ENCODE assay signal across 30 cellular contexts in the genomic region with DNA sequence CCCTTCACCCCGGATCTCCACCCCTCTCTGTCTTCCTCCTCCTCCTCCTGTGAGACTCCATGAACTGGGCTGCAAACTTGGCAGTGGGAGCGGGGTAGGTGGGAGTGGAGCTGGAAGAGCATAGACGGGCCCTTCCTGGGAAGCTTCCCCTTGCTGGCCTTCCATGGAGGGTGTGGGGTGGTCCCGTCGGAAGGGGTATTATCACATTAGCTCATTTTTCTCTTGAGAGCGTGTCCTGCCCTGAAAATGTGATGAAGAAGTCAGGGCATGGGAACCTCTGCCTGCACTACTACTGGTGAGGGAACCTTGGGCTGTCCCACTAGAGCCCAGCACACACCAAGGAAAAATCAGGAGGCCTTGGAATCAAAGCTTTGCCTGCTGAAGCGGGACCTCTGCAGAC.
DNase-seq lines count a peak whose midpoint lies in the region; ATAC-seq and TF ChIP-seq lines count a peak whose summit lies in the region.
"Had no signal": no experiment of that assay in that cellular context is flagged by ENCODE, and none has a peak within 500 bp of the region (broad histone marks: within the 10 kb centered on the region; RNA-seq: fewer than 3 reads in every experiment).

No MANE protein-coding gene starts in this region.

- H3K27ac Mint-ChIP-seq in activated naive CD4-positive, alpha-beta T cell treated with anti-CD3 and anti-CD28 coated beads, Interleukin-2, amount 10 ng/mL, durations not matched to agents 7 days and 5 days = no peak overlapping the region
- H3K27ac Mint-ChIP-seq: activated CD4-positive, alpha-beta memory T cell treated with anti-CD3 and anti-CD28 coated beads for 36 hours; activated naive CD4-positive, alpha-beta T cell treated with anti-CD3 and anti-CD28 coated beads, Interleukin-2, amount 50 U/mL, for 24 hours; activated T-helper 1 cell treated with anti-CD3 and anti-CD28 coated beads, Interleukin-12 subunit alpha, Interleukin-12 subunit beta, Interleukin-2, Interleukin-4 antibody, amounts not matched to agents 30 ng/mL and 10 ng/mL and 1 ng/mL, durations not matched to agents 14 hours and 24 hours and 36 hours; dendritic cell treated with granulocyte-macrophage colony-stimulating factor and Interleukin-4, amounts not matched to agents 40 ng/mL and 50 ng/mL, for 4 days; endodermal cell; natural killer cell treated with Interleukin-12 subunit alpha and Interleukin-12 subunit beta and Interleukin-15 and Interleukin-18, amount 100 ng/mL, for 72 hours; T-helper 1 cell treated with Interleukin-12 subunit alpha and Interleukin-12 subunit beta and Interleukin-4 antibody, amounts not matched to agents 30 μg/mL and 1 μg/mL, for 36 hours had no signal

- no peak for TF ChIP-seq POLR2A in vagina (IDR thresholded peaks at IDR 0.05)
- TF ChIP-seq POLR2A in prostate gland (IDR thresholded peaks at IDR 0.05) = no peak

- 87% methylated on average over 7 of the region's 7 CpGs for WGBS in prostate gland

- peak; percentile 4 for ATAC-seq in left ventricle myocardium superior
- ATAC-seq: K562; natural killer cell treated with Interleukin-12 subunit alpha and Interleukin-12 subunit beta and Interleukin-15 and Interleukin-18, amount 100 ng/mL, for 72 hours; pancreas had no signal

- H3K4me1 ChIP-seq in rectal smooth muscle tissue (ENCODE audit: control insufficient read depth, insufficient read depth, low read length) (peaks cover 35% of the 10 kb centered on the region), vagina (peaks cover 18% of the 10 kb centered on the region), prostate gland (replicated peaks) (no peaks in the 10 kb centered on the region)
- H3K4me1 ChIP-seq: pancreas, thyroid gland had no signal

- no peak overlapping the region for H3K9ac ChIP-seq in rectal smooth muscle tissue (ENCODE audit: low read length)

- H3K27me3 Mint-ChIP-seq in activated naive CD4-positive, alpha-beta T cell treated with anti-CD3 and anti-CD28 coated beads, Interleukin-2, amount 10 ng/mL, durations not matched to agents 7 days and 5 days = no peaks in the 10 kb centered on the region
- H3K27me3 Mint-ChIP-seq: activated naive CD4-positive, alpha-beta T cell treated with anti-CD3 and anti-CD28 coated beads, Interleukin-2, amount 50 U/mL, for 24 hours; dendritic cell treated with granulocyte-macrophage colony-stimulating factor and Interleukin-4, amounts not matched to agents 40 ng/mL and 50 ng/mL, for 4 days had no signal

- H3K4me3 ChIP-seq in coronary artery (no peak overlapping the region), rectal smooth muscle tissue (ENCODE audit: low read length) (no peak overlapping the region), vagina (no peak overlapping the region), prostate gland (no peak overlapping the region)
- H3K4me3 ChIP-seq: K562, lung, pancreas, SK-N-MC, thyroid gland had no signal

- DNase-seq in coronary artery (ENCODE audit: low spot score) (no peak), left ventricle myocardium superior (no peak), vagina (ENCODE audit: extremely low spot score in 2 of 2) (no peak), SKM-1 (lab: John Stamatoyannopoulos, UW; ENCODE audit: unreplicated experiment) (no peak), prostate gland (ENCODE audit: low spot score) (no peak)
- DNase-seq in activated naive CD4-positive, alpha-beta T cell treated with anti-CD3 and anti-CD28 coated beads, Interleukin-2, amount 10 ng/mL, durations not matched to agents 7 days and 5 days = no peak
- DNase-seq: activated CD4-positive, alpha-beta memory T cell treated with anti-CD3 and anti-CD28 coated beads for 36 hours; activated CD4-positive, CD25-positive, alpha-beta regulatory T cell treated with anti-CD3 and anti-CD28 coated beads, Interleukin-2, amount 50 U/mL, for 72 hours; activated CD8-positive, alpha-beta memory T cell treated with anti-CD3 and anti-CD28 coated beads, Interleukin-2, amount 50 U/mL, for 4 hours; caudate nucleus; DND-41; endodermal cell; H9; islet precursor cell; NCI-H1105 treated with DMSO at 0.1 percent for 48 hours; NCI-H2029; RPMI8226; stimulated activated naive CD4-positive, alpha-beta T cell; thyroid gland had no signal

- TF ChIP-seq CTCF in coronary artery (IDR thresholded peaks at IDR 0.05) = no peak
- no peak for TF ChIP-seq CTCF in vagina (IDR thresholded peaks at IDR 0.05)
- no peak for TF ChIP-seq CTCF in prostate gland (IDR thresholded peaks at IDR 0.05)

- no peaks in the 10 kb centered on the region for H3K9me3 ChIP-seq in vagina
- no peaks in the 10 kb centered on the region for H3K9me3 ChIP-seq in prostate gland
- H3K9me3 ChIP-seq: pancreas, thyroid gland had no signal

- H3K27ac ChIP-seq in coronary artery (peak overlapping the region; percentile 80 to 90), rectal smooth muscle tissue (ENCODE audit: low read depth, low read length) (peak overlapping the region; percentile 78), vagina (peak overlapping the region; percentile 60), prostate gland (no peak overlapping the region)
- H3K27ac ChIP-seq: C4-2B, pancreas, SK-N-MC, thyroid gland had no signal

- intact Hi-C loops in left ventricle myocardium superior (cut with micrococcal nuclease) (no loop called here), vagina (cut with DNase I) (no loop called here), prostate gland (cut with DNase I) (no loop called here)

- H3K36me3 ChIP-seq in rectal smooth muscle tissue (ENCODE audit: control insufficient read depth, insufficient read depth, low read length) (no peaks in the 10 kb centered on the region), vagina (no peaks in the 10 kb centered on the region), prostate gland (no peaks in the 10 kb centered on the region)
- H3K36me3 ChIP-seq: pancreas, thyroid gland had no signal

- H3K4me1 Mint-ChIP-seq in activated naive CD4-positive, alpha-beta T cell treated with anti-CD3 and anti-CD28 coated beads, Interleukin-2, amount 10 ng/mL, durations not matched to agents 7 days and 5 days = no peaks in the 10 kb centered on the region
- H3K4me1 Mint-ChIP-seq: activated naive CD4-positive, alpha-beta T cell treated with anti-CD3 and anti-CD28 coated beads, Interleukin-2, amount 50 U/mL, for 24 hours; endodermal cell had no signal

- no peaks in the 10 kb centered on the region for H3K36me3 Mint-ChIP-seq in activated naive CD4-positive, alpha-beta T cell treated with anti-CD3 and anti-CD28 coated beads, Interleukin-2, amount 10 ng/mL, durations not matched to agents 7 days and 5 days
- H3K36me3 Mint-ChIP-seq: activated CD4-positive, alpha-beta memory T cell treated with anti-CD3 and anti-CD28 coated beads for 36 hours; activated naive CD4-positive, alpha-beta T cell treated with anti-CD3 and anti-CD28 coated beads, Interleukin-2, amount 50 U/mL, for 24 hours; natural killer cell treated with Interleukin-12 subunit alpha and Interleukin-12 subunit beta and Interleukin-15 and Interleukin-18, amount 100 ng/mL, for 72 hours had no signal

- H3K9me3 Mint-ChIP-seq in activated naive CD4-positive, alpha-beta T cell treated with anti-CD3 and anti-CD28 coated beads, Interleukin-2, amount 10 ng/mL, durations not matched to agents 7 days and 5 days = no peaks in the 10 kb centered on the region
- H3K9me3 Mint-ChIP-seq: activated CD4-positive, alpha-beta memory T cell treated with anti-CD3 and anti-CD28 coated beads for 36 hours; activated naive CD4-positive, alpha-beta T cell treated with anti-CD3 and anti-CD28 coated beads, Interleukin-2, amount 50 U/mL, for 24 hours; activated T-helper 1 cell treated with anti-CD3 and anti-CD28 coated beads, Interleukin-12 subunit alpha, Interleukin-12 subunit beta, Interleukin-2, Interleukin-4 antibody, amounts not matched to agents 30 ng/mL and 10 ng/mL and 1 ng/mL, durations not matched to agents 14 hours and 24 hours and 36 hours; dendritic cell treated with granulocyte-macrophage colony-stimulating factor and Interleukin-4, amounts not matched to agents 40 ng/mL and 50 ng/mL, for 4 days; endodermal cell; H9; natural killer cell treated with Interleukin-12 subunit alpha and Interleukin-12 subunit beta and Interleukin-15 and Interleukin-18, amount 100 ng/mL, for 72 hours; T-helper 1 cell treated with Interleukin-12 subunit alpha and Interleukin-12 subunit beta and Interleukin-4 antibody, amounts not matched to agents 30 μg/mL and 1 μg/mL, for 36 hours had no signal

- H3K27me3 ChIP-seq in rectal smooth muscle tissue (ENCODE audit: control insufficient read depth, insufficient read depth, low read length) (no peaks in the 10 kb centered on the region), vagina (no peaks in the 10 kb centered on the region), prostate gland (replicated peaks; ENCODE audit: insufficient read depth) (no peaks in the 10 kb centered on the region)
- H3K27me3 ChIP-seq: pancreas, thyroid gland had no signal

- CTCF ChIA-PET in activated naive CD4-positive, alpha-beta T cell treated with anti-CD3 and anti-CD28 coated beads, Interleukin-2, amount 10 ng/mL, durations not matched to agents 7 days and 5 days (lab: Charles Lee) = no interaction called here

- no peak overlapping the region for H3K4me3 Mint-ChIP-seq in activated naive CD4-positive, alpha-beta T cell treated with anti-CD3 and anti-CD28 coated beads, Interleukin-2, amount 10 ng/mL, durations not matched to agents 7 days and 5 days
- H3K4me3 Mint-ChIP-seq: activated CD4-positive, alpha-beta memory T cell treated with anti-CD3 and anti-CD28 coated beads for 36 hours; activated naive CD4-positive, alpha-beta T cell treated with anti-CD3 and anti-CD28 coated beads, Interleukin-2, amount 50 U/mL, for 24 hours; activated T-helper 1 cell treated with anti-CD3 and anti-CD28 coated beads, Interleukin-12 subunit alpha, Interleukin-12 subunit beta, Interleukin-2, Interleukin-4 antibody, amounts not matched to agents 30 ng/mL and 10 ng/mL and 1 ng/mL, durations not matched to agents 14 hours and 24 hours and 36 hours; dendritic cell treated with granulocyte-macrophage colony-stimulating factor and Interleukin-4, amounts not matched to agents 40 ng/mL and 50 ng/mL, for 4 days; endodermal cell; H9; natural killer cell treated with Interleukin-12 subunit alpha and Interleukin-12 subunit beta and Interleukin-15 and Interleukin-18, amount 100 ng/mL, for 72 hours; T-helper 1 cell treated with Interleukin-12 subunit alpha and Interleukin-12 subunit beta and Interleukin-4 antibody, amounts not matched to agents 30 μg/mL and 1 μg/mL, for 36 hours had no signal

Comparison
In these comparisons a context has a peak if more than half of its experiments do, and no peak if none do; other contexts are left out.
1. H3K27ac ChIP-seq: peak in coronary artery (2 of 2), rectal smooth muscle tissue (single experiment) and vagina (single experiment); none in prostate gland (0 of 2).